Comparison of ENCODE assay signal across 22 cellular contexts in the genomic region with DNA sequence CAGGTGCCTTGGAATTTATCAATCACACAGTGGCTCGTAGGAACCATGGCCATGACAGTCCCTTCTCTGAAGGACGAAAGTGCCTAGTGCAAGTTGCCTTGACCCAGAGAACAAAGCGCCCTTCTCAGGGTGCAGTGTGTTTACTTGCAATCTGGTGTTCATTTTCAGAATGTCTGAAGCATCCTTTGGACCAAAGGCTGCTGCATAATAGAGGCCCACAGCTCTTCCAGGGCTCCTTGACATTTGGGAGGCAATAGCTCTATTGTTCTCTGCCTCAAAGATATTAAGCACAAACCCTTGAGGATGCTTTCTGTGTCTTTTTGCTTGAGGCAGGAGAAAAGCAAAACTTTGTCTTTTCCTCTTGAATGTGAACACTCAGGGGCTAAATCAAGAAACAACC.
"Had no signal": no experiment of that assay in that cellular context is flagged by ENCODE, and none has a peak within 500 bp of the region (broad histone marks: within the 10 kb centered on the region; RNA-seq: fewer than 3 reads in every experiment).

No MANE protein-coding gene starts in this region.

- DNase-seq: colonic mucosa; cortex of kidney; effector CD8-positive, alpha-beta T cell; effector memory CD8-positive, alpha-beta T cell; erythroblast; foreskin keratinocyte; gastrocnemius medialis; head of caudate nucleus; heart right ventricle; hippocampal formation; left cardiac atrium; left lung; left ventricle myocardium superior; lower lobe of right lung; mesenchymal stem cell; mucosa of descending colon; naive B cell had no signal

- H3K4me1 Mint-ChIP-seq: endodermal cell, mesothelial cell of epicardium, naive B cell had no signal

- H3K9me3 Mint-ChIP-seq: dendritic cell treated with granulocyte-macrophage colony-stimulating factor and Interleukin-4, amounts not matched to agents 40 ng/mL and 50 ng/mL, for 4 days; endodermal cell; mesothelial cell of epicardium had no signal

- H3K36me3 ChIP-seq: colonic mucosa, gastrocnemius medialis, heart right ventricle, left lung, lower lobe of right lung had no signal

- ATAC-seq: effector memory CD8-positive, alpha-beta T cell; esophagus mucosa; foreskin keratinocyte; gastrocnemius medialis; left cardiac atrium; left lung; left ventricle myocardium superior; lower lobe of right lung; mucosa of descending colon had no signal

- H3K27ac ChIP-seq: colonic mucosa, epithelial cell of prostate, foreskin keratinocyte, gastrocnemius medialis, heart right ventricle, left lung, lower lobe of right lung had no signal

- H3K4me1 ChIP-seq: colonic mucosa, foreskin keratinocyte, gastrocnemius medialis, left lung, lower lobe of right lung had no signal

- H3K36me3 Mint-ChIP-seq: mesothelial cell of epicardium, naive B cell had no signal

- H3K27me3 ChIP-seq: colonic mucosa, foreskin keratinocyte, gastrocnemius medialis, heart right ventricle, left lung had no signal

- H3K4me3 ChIP-seq: colonic mucosa, gastrocnemius medialis, heart right ventricle, left lung, lower lobe of right lung, mucosa of descending colon had no signal

- H3K4me3 Mint-ChIP-seq: dendritic cell treated with granulocyte-macrophage colony-stimulating factor and Interleukin-4, amounts not matched to agents 40 ng/mL and 50 ng/mL, for 4 days; effector memory CD8-positive, alpha-beta T cell; endodermal cell; mesothelial cell of epicardium; naive B cell had no signal

- H3K27ac Mint-ChIP-seq: dendritic cell treated with granulocyte-macrophage colony-stimulating factor and Interleukin-4, amounts not matched to agents 40 ng/mL and 50 ng/mL, for 4 days; effector memory CD8-positive, alpha-beta T cell; endodermal cell; mesothelial cell of epicardium had no signal

- H3K9me3 ChIP-seq: colonic mucosa, gastrocnemius medialis, heart right ventricle, left lung, lower lobe of right lung, mucosa of descending colon had no signal
